In the genomic region with DNA sequence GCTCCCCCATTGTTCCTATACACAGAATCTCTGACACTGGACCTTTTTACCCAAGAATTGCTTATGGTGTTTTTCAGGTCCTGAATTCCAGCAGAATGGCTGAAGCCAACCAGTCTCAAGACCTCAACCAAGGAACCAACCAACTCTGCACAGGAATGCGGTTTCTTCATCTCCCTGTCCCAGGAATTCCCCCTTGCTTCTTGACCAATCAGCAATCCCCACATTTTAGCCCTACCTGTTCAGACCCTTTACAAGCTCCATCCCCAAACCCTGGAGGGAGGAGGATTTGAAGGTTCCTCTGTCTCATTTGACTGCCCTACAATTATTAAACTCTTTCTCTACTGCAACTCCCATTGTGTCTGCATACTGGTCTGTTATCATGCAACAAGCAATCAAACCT, we compare ENCODE assay signal across 31 cellular contexts.
"Had no signal": no experiment of that assay in that cellular context is flagged by ENCODE, and none has a peak within 500 bp of the region (broad histone marks: within the 10 kb centered on the region; RNA-seq: fewer than 3 reads in every experiment).

No MANE protein-coding gene starts in this region.

- H3K27ac ChIP-seq: adrenal gland, body of pancreas, esophagus muscularis mucosa, foreskin keratinocyte, gastrocnemius medialis had no signal

- DNase-seq: activated CD4-positive, alpha-beta memory T cell treated with anti-CD3 and anti-CD28 coated beads for 36 hours; activated CD4-positive, alpha-beta T cell treated with anti-CD3 and anti-CD28 coated beads for 36 hours; activated CD4-positive, alpha-beta T cell treated with anti-CD3 and anti-CD28 coated beads, Interleukin-2, amount 10 ng/mL, durations not matched to agents 24 days and 14 days; activated CD4-positive, CD25-positive, alpha-beta regulatory T cell; activated CD4-positive, CD25-positive, alpha-beta regulatory T cell treated with anti-CD3 and anti-CD28 coated beads, Interleukin-2, amount 50 U/mL, for 72 hours; activated CD8-positive, alpha-beta memory T cell treated with anti-CD3 and anti-CD28 coated beads, Interleukin-2, amount 10 ng/mL, durations not matched to agents 7 days and 5 days; activated CD8-positive, alpha-beta memory T cell treated with anti-CD3 and anti-CD28 coated beads, Interleukin-2, amount 50 U/mL, for 4 hours; activated CD8-positive, alpha-beta T cell treated with anti-CD3 and anti-CD28 coated beads, Interleukin-2, amount 10 ng/mL, durations not matched to agents 7 days and 5 days; activated effector memory CD4-positive, alpha-beta T cell treated with anti-CD3 and anti-CD28 coated beads, Interleukin-2, amount 50 U/mL, for 16 hours; activated naive CD4-positive, alpha-beta T cell treated with anti-CD3 and anti-CD28 coated beads for 36 hours; activated naive CD8-positive, alpha-beta T cell treated with anti-CD3 and anti-CD28 coated beads for 36 hours; activated naive CD8-positive, alpha-beta T cell treated with anti-CD3 and anti-CD28 coated beads, Interleukin-2, amount 50 U/mL, for 24 hours; activated T-cell treated with anti-CD3 and anti-CD28 coated beads, Interleukin-2, amount 50 U/mL, for 1 hour; activated T-cell treated with anti-CD3 and anti-CD28 coated beads, Interleukin-2, amount 50 U/mL, for 48 hours; adrenal gland; amygdala; aorta; body of pancreas; caudate nucleus; cortex of kidney; dermis blood vessel endothelial cell; effector CD4-positive, alpha-beta T cell; effector memory CD8-positive, alpha-beta T cell; erythroblast; foreskin keratinocyte; gastrocnemius medialis; T-helper 2 cell had no signal

- H3K27ac Mint-ChIP-seq: activated CD4-positive, alpha-beta memory T cell treated with anti-CD3 and anti-CD28 coated beads for 36 hours; activated CD4-positive, alpha-beta T cell treated with anti-CD3 and anti-CD28 coated beads for 36 hours; activated CD4-positive, alpha-beta T cell treated with anti-CD3 and anti-CD28 coated beads, Interleukin-2, amount 10 ng/mL, durations not matched to agents 24 days and 14 days; activated CD8-positive, alpha-beta memory T cell treated with anti-CD3 and anti-CD28 coated beads, Interleukin-2, amount 10 ng/mL, durations not matched to agents 7 days and 5 days; activated CD8-positive, alpha-beta T cell treated with anti-CD3 and anti-CD28 coated beads, Interleukin-2, amount 10 ng/mL, durations not matched to agents 7 days and 5 days; activated naive CD4-positive, alpha-beta T cell treated with anti-CD3 and anti-CD28 coated beads for 36 hours; activated naive CD4-positive, alpha-beta T cell treated with anti-CD3 and anti-CD28 coated beads, Interleukin-2, amount 50 U/mL, for 24 hours; activated naive CD8-positive, alpha-beta T cell treated with anti-CD3 and anti-CD28 coated beads for 36 hours; activated naive CD8-positive, alpha-beta T cell treated with anti-CD3 and anti-CD28 coated beads, Interleukin-2, amount 50 U/mL, for 24 hours; activated T-helper 1 cell treated with anti-CD3 and anti-CD28 coated beads, Interleukin-12 subunit alpha, Interleukin-12 subunit beta, Interleukin-2, Interleukin-4 antibody, amounts not matched to agents 30 ng/mL and 10 ng/mL and 1 ng/mL, durations not matched to agents 14 hours and 24 hours and 36 hours; activated T-helper 2 cell treated with anti-CD3 and anti-CD28 coated beads, Interferon-gamma antibody, Interleukin-2, Interleukin-4, amounts not matched to agents 10 μg/mL and 5 μg/mL and 100 μg/mL, durations not matched to agents 14 hours and 24 hours and 36 hours; effector memory CD8-positive, alpha-beta T cell had no signal

- H3K4me1 Mint-ChIP-seq: activated CD4-positive, alpha-beta T cell treated with anti-CD3 and anti-CD28 coated beads for 36 hours; activated CD4-positive, alpha-beta T cell treated with anti-CD3 and anti-CD28 coated beads, Interleukin-2, amount 10 ng/mL, durations not matched to agents 24 days and 14 days; activated CD8-positive, alpha-beta memory T cell treated with anti-CD3 and anti-CD28 coated beads, Interleukin-2, amount 10 ng/mL, durations not matched to agents 7 days and 5 days; activated naive CD4-positive, alpha-beta T cell treated with anti-CD3 and anti-CD28 coated beads, Interleukin-2, amount 50 U/mL, for 24 hours; activated naive CD8-positive, alpha-beta T cell treated with anti-CD3 and anti-CD28 coated beads for 36 hours; activated naive CD8-positive, alpha-beta T cell treated with anti-CD3 and anti-CD28 coated beads, Interleukin-2, amount 50 U/mL, for 24 hours had no signal

- H3K9me3 ChIP-seq: body of pancreas, esophagus muscularis mucosa, gastrocnemius medialis had no signal

- H3K27me3 ChIP-seq: adrenal gland, body of pancreas, esophagus muscularis mucosa, foreskin keratinocyte, gastrocnemius medialis had no signal

- ATAC-seq: activated CD4-positive, alpha-beta T cell treated with anti-CD3 and anti-CD28 coated beads for 36 hours; activated CD8-positive, alpha-beta memory T cell treated with anti-CD3 and anti-CD28 coated beads, Interleukin-2, amount 10 ng/mL, durations not matched to agents 7 days and 5 days; activated CD8-positive, alpha-beta T cell treated with anti-CD3 and anti-CD28 coated beads, Interleukin-2, amount 10 ng/mL, durations not matched to agents 7 days and 5 days; activated naive CD8-positive, alpha-beta T cell treated with anti-CD3 and anti-CD28 coated beads, Interleukin-2, amount 50 U/mL, for 24 hours; body of pancreas; effector memory CD8-positive, alpha-beta T cell; foreskin keratinocyte; gastrocnemius medialis had no signal

- H3K36me3 ChIP-seq: adrenal gland had no signal

- H3K4me3 ChIP-seq: adrenal gland, body of pancreas, esophagus muscularis mucosa, gastrocnemius medialis had no signal

- H3K27me3 Mint-ChIP-seq: activated CD4-positive, alpha-beta memory T cell treated with anti-CD3 and anti-CD28 coated beads for 36 hours; activated CD4-positive, alpha-beta T cell treated with anti-CD3 and anti-CD28 coated beads for 36 hours; activated CD4-positive, alpha-beta T cell treated with anti-CD3 and anti-CD28 coated beads, Interleukin-2, amount 10 ng/mL, durations not matched to agents 24 days and 14 days; activated CD8-positive, alpha-beta memory T cell treated with anti-CD3 and anti-CD28 coated beads, Interleukin-2, amount 10 ng/mL, durations not matched to agents 7 days and 5 days; activated naive CD4-positive, alpha-beta T cell treated with anti-CD3 and anti-CD28 coated beads, Interleukin-2, amount 50 U/mL, for 24 hours; activated naive CD8-positive, alpha-beta T cell treated with anti-CD3 and anti-CD28 coated beads for 36 hours; activated naive CD8-positive, alpha-beta T cell treated with anti-CD3 and anti-CD28 coated beads, Interleukin-2, amount 50 U/mL, for 24 hours; effector memory CD8-positive, alpha-beta T cell had no signal

- H3K4me3 Mint-ChIP-seq: activated CD4-positive, alpha-beta memory T cell treated with anti-CD3 and anti-CD28 coated beads for 36 hours; activated CD4-positive, alpha-beta T cell treated with anti-CD3 and anti-CD28 coated beads for 36 hours; activated CD4-positive, alpha-beta T cell treated with anti-CD3 and anti-CD28 coated beads, Interleukin-2, amount 10 ng/mL, durations not matched to agents 24 days and 14 days; activated CD8-positive, alpha-beta memory T cell treated with anti-CD3 and anti-CD28 coated beads, Interleukin-2, amount 10 ng/mL, durations not matched to agents 7 days and 5 days; activated CD8-positive, alpha-beta T cell treated with anti-CD3 and anti-CD28 coated beads, Interleukin-2, amount 10 ng/mL, durations not matched to agents 7 days and 5 days; activated naive CD4-positive, alpha-beta T cell treated with anti-CD3 and anti-CD28 coated beads for 36 hours; activated naive CD4-positive, alpha-beta T cell treated with anti-CD3 and anti-CD28 coated beads, Interleukin-2, amount 50 U/mL, for 24 hours; activated naive CD8-positive, alpha-beta T cell treated with anti-CD3 and anti-CD28 coated beads for 36 hours; activated naive CD8-positive, alpha-beta T cell treated with anti-CD3 and anti-CD28 coated beads, Interleukin-2, amount 50 U/mL, for 24 hours; activated T-helper 1 cell treated with anti-CD3 and anti-CD28 coated beads, Interleukin-12 subunit alpha, Interleukin-12 subunit beta, Interleukin-2, Interleukin-4 antibody, amounts not matched to agents 30 ng/mL and 10 ng/mL and 1 ng/mL, durations not matched to agents 14 hours and 24 hours and 36 hours; effector memory CD8-positive, alpha-beta T cell had no signal

- H3K4me1 ChIP-seq: body of pancreas, esophagus muscularis mucosa, foreskin keratinocyte, gastrocnemius medialis had no signal
